In the genomic region with DNA sequence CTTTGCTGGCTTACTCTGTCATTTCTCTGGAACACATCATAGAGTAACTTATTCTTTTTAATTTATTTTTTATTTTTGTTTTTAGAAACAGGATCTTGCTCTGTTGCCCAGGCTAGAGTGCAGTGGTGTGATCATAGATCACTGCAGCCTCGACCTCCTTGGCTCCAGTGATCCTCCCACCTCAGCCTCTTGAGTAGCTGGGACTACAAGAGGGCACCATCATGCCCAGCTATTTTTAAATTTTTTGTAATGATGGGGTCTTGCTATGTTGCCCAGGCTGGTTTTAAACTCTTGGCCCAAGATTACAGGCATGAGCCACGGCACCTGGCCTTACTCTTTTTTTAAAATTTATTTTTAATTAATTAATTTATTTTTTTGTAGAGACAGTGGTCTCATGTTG, we compare ENCODE assay signal across 12 cellular contexts. TPM values are rescaled to one million over a fixed set of nuclear protein-coding genes. Genes with fewer than 3 reads are reported as not detected.
"Had no signal": no experiment of that assay in that cellular context is flagged by ENCODE, and none has a peak within 500 bp of the region (broad histone marks: within the 10 kb centered on the region; RNA-seq: fewer than 3 reads in every experiment).

No MANE protein-coding gene starts in this region.

- H3K27ac ChIP-seq: GM23248 had no signal

- H3K4me1 ChIP-seq: HAP-1 had no signal

- H3K9me3 ChIP-seq: HAP-1 had no signal

- ATAC-seq: GM23338, HCT116 had no signal

- H3K4me3 ChIP-seq: GM23248, GM23338, HAP-1 had no signal

- H3K4me2 ChIP-seq: GM23338 had no signal

- H3K27ac Mint-ChIP-seq: GM23338, H9, HFFc6 had no signal

- H3K9me3 Mint-ChIP-seq: HFFc6 had no signal

- FAIRE-seq: H1, H54 had no signal

- H2AFZ ChIP-seq: GM23248, GM23338 had no signal

- H3K4me3 Mint-ChIP-seq: GM23338, H9, HFFc6 had no signal

- DNase-seq: GM23248, GOT3, H7, H9, HCEC 1CT, HFFc6 had no signal

- H3K36me3 ChIP-seq: HAP-1 had no signal

- H3K4me1 Mint-ChIP-seq: GM23338 had no signal

- H3K9ac ChIP-seq: GM23248 had no signal

RNA-seq across cellular contexts. Expression of gene RD3L, which starts 32.2 kb away (rescaled TPM):
- total RNA-seq: GM23248, GM23338, H1, H4, H7, H9, HFFc6 had no signal
- polyA plus RNA-seq: GM23248, GM23338, H1 had no signal

RNA-seq across cellular contexts. Expression of gene TDRD9, which starts 46.3 kb away (rescaled TPM):
- total RNA-seq: GM23248, GM23338, H1, H4, H7, H9, HFFc6 had no signal
- polyA plus RNA-seq: GM23248, H1 had no signal
